In genomic region chr5:78726556-78726955, GRCh38 we compare ENCODE assay signal across 13 cellular contexts.
DNase-seq lines count a peak whose midpoint lies in the region; ATAC-seq and TF ChIP-seq lines count a peak whose summit lies in the region.
"Had no signal": no experiment of that assay in that cellular context is flagged by ENCODE, and none has a peak within 500 bp of the region (broad histone marks: within the 10 kb centered on the region; RNA-seq: fewer than 3 reads in every experiment).

No MANE protein-coding gene starts in this region.

- no peak for ATAC-seq in activated B cell treated with CpG ODN at 0.5 μM for 24 hours (ENCODE audit: low read depth)
- ATAC-seq in stimulated activated naive B cell treated with anti-CD40 and anti-IgM and Interleukin-4, amounts not matched to agents 10 μg/mL and 1 μg/mL and 100 μg/mL, for 72 hours (replicated peaks), result no peak
- ATAC-seq in heart left ventricle, result no peak
- no peak for ATAC-seq in upper lobe of left lung (ENCODE audit: low FRiP score in 2 of 2)
- ATAC-seq in gastrocnemius medialis, result no peak
- ATAC-seq: CD8-positive, alpha-beta T cell had no signal

- peaks cover 81% of the 10 kb centered on the region for H3K4me1 Mint-ChIP-seq in activated B cell treated with CpG ODN at 0.5 μM for 24 hours
- peaks cover 37 to 76% of the 10 kb centered on the region in 2 donors for H3K4me1 Mint-ChIP-seq in stimulated activated naive B cell treated with anti-CD40 and anti-IgM and Interleukin-4, amounts not matched to agents 10 μg/mL and 1 μg/mL and 100 μg/mL, for 72 hours

- TF ChIP-seq CTCF in activated B cell treated with CpG ODN at 0.5 μM for 24 hours (IDR thresholded peaks at IDR 0.05), result no peak
- TF ChIP-seq CTCF in hepatocyte (IDR thresholded peaks at IDR 0.05; ENCODE audit: poor library complexity), result no peak
- no peak for TF ChIP-seq CTCF in heart left ventricle (IDR thresholded peaks at IDR 0.05)
- TF ChIP-seq CTCF in upper lobe of left lung (IDR thresholded peaks at IDR 0.05), result no peak
- TF ChIP-seq CTCF in gastrocnemius medialis (IDR thresholded peaks at IDR 0.05 in 4 of 5, conservative IDR thresholded peaks at IDR 0.05 in 1 of 5), result no peak

- H3K4me2 ChIP-seq in hepatocyte, result no peak overlapping the region

- H3K36me3 Mint-ChIP-seq in activated B cell treated with CpG ODN at 0.5 μM for 24 hours (ENCODE audit: low read depth), result no peaks in the 10 kb centered on the region
- H3K36me3 Mint-ChIP-seq in stimulated activated naive B cell treated with anti-CD40 and anti-IgM and Interleukin-4, amounts not matched to agents 10 μg/mL and 1 μg/mL and 100 μg/mL, for 72 hours, result peaks cover 3 to 4% of the 10 kb centered on the region in 2 donors
- H3K36me3 Mint-ChIP-seq: CD8-positive, alpha-beta T cell had no signal

- intact Hi-C loops in activated B cell treated with CpG ODN at 0.5 μM for 24 hours (cut with micrococcal nuclease), result loop anchor here (2.0 to 5.0 kb wide), 3 partner anchors 66 to 181 kb away; no protein-coding TSS in a partner anchor
- intact Hi-C loops in heart left ventricle (cut with DNase I), result no loop called here
- intact Hi-C loops in gastrocnemius medialis (cut with DNase I; ENCODE audit: low total_unique reads), result no loop called here

- H3K9me3 ChIP-seq in hepatocyte (ENCODE audit: low read depth) (no peaks in the 10 kb centered on the region), heart left ventricle (peaks cover 0 to 4% (median 0%) of the 10 kb centered on the region in 12 donors), upper lobe of left lung (no peaks in the 10 kb centered on the region), gastrocnemius medialis (no peaks in the 10 kb centered on the region)

- 91% methylated on average over 3 of the region's 3 CpGs for WGBS in hepatocyte (ENCODE audit: low lambda C conversion rate, missing lambda C conversion rate)
- WGBS in heart left ventricle, 4 donors, result 90 to 98% (median 96%) methylated on average over 1 to 3 of the region's 3 CpGs
- 96 to 100% methylated on average over 3 of the region's 3 CpGs for WGBS in upper lobe of left lung, 2 donors

- peak overlapping the region; percentile 61 for H3K4me3 Mint-ChIP-seq in activated B cell treated with CpG ODN at 0.5 μM for 24 hours
- H3K4me3 Mint-ChIP-seq in stimulated activated naive B cell treated with anti-CD40 and anti-IgM and Interleukin-4, amounts not matched to agents 10 μg/mL and 1 μg/mL and 100 μg/mL, for 72 hours, result peak overlapping the region; percentile 52 to 71
- H3K4me3 Mint-ChIP-seq: CD8-positive, alpha-beta T cell had no signal

- TF ChIP-seq POLR2A in heart left ventricle (IDR thresholded peaks at IDR 0.05) (no peak), upper lobe of left lung (IDR thresholded peaks at IDR 0.05) (no peak), gastrocnemius medialis (IDR thresholded peaks at IDR 0.05) (no peak)

- no peaks in the 10 kb centered on the region for H3K27me3 Mint-ChIP-seq in activated B cell treated with CpG ODN at 0.5 μM for 24 hours
- H3K27me3 Mint-ChIP-seq in stimulated activated naive B cell treated with anti-CD40 and anti-IgM and Interleukin-4, amounts not matched to agents 10 μg/mL and 1 μg/mL and 100 μg/mL, for 72 hours, result no peaks in the 10 kb centered on the region

- TF ChIP-seq EP300 in upper lobe of left lung (IDR thresholded peaks at IDR 0.05), result no peak

- in situ Hi-C loops in gastrocnemius medialis (cut with MboI; ENCODE audit: low sequenced_read_pairs in 4 of 4), result no loop called here

- no peaks in the 10 kb centered on the region for H3K9me2 ChIP-seq in hepatocyte (replicated peaks; ENCODE audit: insufficient read depth)

- CTCF ChIA-PET in activated B cell treated with CpG ODN at 0.5 μM for 24 hours (lab: Charles Lee), result no interaction called here

- H3K27me3 ChIP-seq in hepatocyte, result no peaks in the 10 kb centered on the region
- no peaks in the 10 kb centered on the region for H3K27me3 ChIP-seq in heart left ventricle
- H3K27me3 ChIP-seq in upper lobe of left lung, result no peaks in the 10 kb centered on the region
- no peaks in the 10 kb centered on the region for H3K27me3 ChIP-seq in gastrocnemius medialis

- DNase-seq in HT-29 (ENCODE audit: low spot score) (peak; percentile 11), activated B cell treated with CpG ODN at 0.5 μM for 24 hours (no peak), hepatocyte (ENCODE audit: low spot score) (no peak), heart left ventricle (no peak), upper lobe of left lung (no peak), gastrocnemius medialis (no peak)
- no peak for DNase-seq in stimulated activated naive B cell treated with anti-CD40 and anti-IgM and Interleukin-4, amounts not matched to agents 10 μg/mL and 1 μg/mL and 100 μg/mL, for 72 hours
- DNase-seq: CD8-positive, alpha-beta T cell; Kasumi-1; NCI-H187 treated with DMSO at 0.1 percent for 48 hours; NCI-H2171; NCI-H510A treated with DMSO at 0.1 percent for 48 hours; SIG-M5 had no signal

- H3K79me2 ChIP-seq in hepatocyte, result no peaks in the 10 kb centered on the region

- H3K4me1 ChIP-seq in hepatocyte (ENCODE audit: insufficient read depth) (peaks cover 12% of the 10 kb centered on the region), heart left ventricle (no peaks in the 10 kb centered on the region), upper lobe of left lung (peaks cover 0 to 4% (median 2%) of the 10 kb centered on the region in 4 donors), gastrocnemius medialis (peaks cover 0 to 3% of the 10 kb centered on the region in 2 donors)

- H3K27ac ChIP-seq in hepatocyte (peak overlapping the region; percentile 87), heart left ventricle (no peak overlapping the region), upper lobe of left lung (no peak overlapping the region), gastrocnemius medialis (no peak overlapping the region)

- H2AFZ ChIP-seq in hepatocyte, result no peak overlapping the region

- H3K9me3 Mint-ChIP-seq in activated B cell treated with CpG ODN at 0.5 μM for 24 hours, result peaks cover 5% of the 10 kb centered on the region
- H3K9me3 Mint-ChIP-seq in stimulated activated naive B cell treated with anti-CD40 and anti-IgM and Interleukin-4, amounts not matched to agents 10 μg/mL and 1 μg/mL and 100 μg/mL, for 72 hours, result peaks cover 3 to 5% of the 10 kb centered on the region in 2 donors

- H3K4me3 ChIP-seq in hepatocyte, result no peak overlapping the region
- H3K4me3 ChIP-seq in heart left ventricle, result no peak overlapping the region
- no peak overlapping the region for H3K4me3 ChIP-seq in upper lobe of left lung
- no peak overlapping the region for H3K4me3 ChIP-seq in gastrocnemius medialis

- POLR2A ChIA-PET in activated B cell treated with CpG ODN at 0.5 μM for 24 hours (lab: Charles Lee), result no interaction called here

- peak overlapping the region; percentile 87 for H3K27ac Mint-ChIP-seq in activated B cell treated with CpG ODN at 0.5 μM for 24 hours
- peak overlapping the region; percentile 98 for H3K27ac Mint-ChIP-seq in stimulated activated naive B cell treated with anti-CD40 and anti-IgM and Interleukin-4, amounts not matched to agents 10 μg/mL and 1 μg/mL and 100 μg/mL, for 72 hours
- H3K27ac Mint-ChIP-seq: CD8-positive, alpha-beta T cell had no signal

- no peaks in the 10 kb centered on the region for H4K20me1 ChIP-seq in hepatocyte (ENCODE audit: insufficient read depth, poor library complexity, severe bottlenecking)

- H3K36me3 ChIP-seq in hepatocyte (replicated peaks; ENCODE audit: insufficient read depth, low read depth), result no peaks in the 10 kb centered on the region
- no peaks in the 10 kb centered on the region for H3K36me3 ChIP-seq in heart left ventricle
- no peaks in the 10 kb centered on the region for H3K36me3 ChIP-seq in upper lobe of left lung
- no peaks in the 10 kb centered on the region for H3K36me3 ChIP-seq in gastrocnemius medialis
